In genomic region chr2:74894261-74895030, GRCh38 we compare ENCODE assay signal across 12 cellular contexts.
DNase-seq lines count a peak whose midpoint lies in the region; ATAC-seq, FAIRE-seq and TF ChIP-seq lines count a peak whose summit lies in the region.
"Had no signal": no experiment of that assay in that cellular context is flagged by ENCODE, and none has a peak within 500 bp of the region (broad histone marks: within the 10 kb centered on the region; RNA-seq: fewer than 3 reads in every experiment).

No MANE protein-coding gene starts in this region.

- TF ChIP-seq CTCF in MCF 10A (IDR thresholded peaks at IDR 0.05; ENCODE audit: unreplicated experiment) (no peak), breast epithelium (IDR thresholded peaks at IDR 0.05) (no peak), foreskin fibroblast (IDR thresholded peaks at IDR 0.05; ENCODE audit: low read depth, low read length) (no peak)

- H3K4me3 ChIP-seq in breast epithelium, result no peak overlapping the region
- H3K4me3 ChIP-seq in foreskin fibroblast (ENCODE audit: low read depth in 1 of 2, low read length in 2 of 2), result no peak overlapping the region
- no peak overlapping the region for H3K4me3 ChIP-seq in naive thymus-derived CD4-positive, alpha-beta T cell (ENCODE audit: low read length)

- intact Hi-C loops in MCF 10A (cut with micrococcal nuclease), result loop anchor here (5.0 kb wide), 1 partner anchor 63 kb away; the partner anchor contains the start of gene POLE4
- intact Hi-C loops in breast epithelium (cut with DNase I; ENCODE audit: low total_unique reads), result loop anchor here (10.0 kb wide), 1 partner anchor 550 kb away; the partner anchor contains the start of gene SLC4A5
- intact Hi-C loops in naive thymus-derived CD4-positive, alpha-beta T cell (cut with micrococcal nuclease), result no loop called here
- intact Hi-C loops in activated CD4-positive, alpha-beta T cell treated with anti-CD3 and anti-CD28 coated beads, Interleukin-2, amount 10 ng/mL, durations not matched to agents 24 days and 14 days (cut with micrococcal nuclease), result no loop called here

- no peak for FAIRE-seq in urothelium cell line (lab: Jason Lieb, UNC)

- no peaks in the 10 kb centered on the region for H3K27me3 ChIP-seq in breast epithelium
- H3K27me3 ChIP-seq in naive thymus-derived CD4-positive, alpha-beta T cell (ENCODE audit: control insufficient read depth in 2 of 2, insufficient read depth in 2 of 2, low read length in 2 of 2), result no peaks in the 10 kb centered on the region
- H3K27me3 ChIP-seq: BE2C had no signal

- peaks cover 10% of the 10 kb centered on the region for H3K4me1 Mint-ChIP-seq in MCF 10A (ENCODE audit: insufficient read depth, unreplicated experiment)
- H3K4me1 Mint-ChIP-seq in naive thymus-derived CD4-positive, alpha-beta T cell, result peaks cover 0 to 2% (median 0%) of the 10 kb centered on the region in 7 donors
- no peaks in the 10 kb centered on the region for H3K4me1 Mint-ChIP-seq in stimulated activated memory B cell treated with anti-CD40 and anti-IgM and Interleukin-4, amounts not matched to agents 10 μg/mL and 1 μg/mL and 100 μg/mL, for 72 hours
- no peaks in the 10 kb centered on the region for H3K4me1 Mint-ChIP-seq in activated CD4-positive, alpha-beta T cell treated with anti-CD3 and anti-CD28 coated beads, Interleukin-2, amount 10 ng/mL, durations not matched to agents 24 days and 14 days
- H3K4me1 Mint-ChIP-seq: activated CD8-positive, alpha-beta memory T cell treated with anti-CD3 and anti-CD28 coated beads, Interleukin-2, amount 10 ng/mL, durations not matched to agents 7 days and 5 days had no signal

- H3K4me3 Mint-ChIP-seq in MCF 10A (ENCODE audit: unreplicated experiment), result no peak overlapping the region
- no peak overlapping the region for H3K4me3 Mint-ChIP-seq in naive thymus-derived CD4-positive, alpha-beta T cell
- H3K4me3 Mint-ChIP-seq in stimulated activated memory B cell treated with anti-CD40 and anti-IgM and Interleukin-4, amounts not matched to agents 10 μg/mL and 1 μg/mL and 100 μg/mL, for 72 hours, result no peak overlapping the region
- H3K4me3 Mint-ChIP-seq in activated CD4-positive, alpha-beta T cell treated with anti-CD3 and anti-CD28 coated beads, Interleukin-2, amount 10 ng/mL, durations not matched to agents 24 days and 14 days, result no peak overlapping the region
- H3K4me3 Mint-ChIP-seq: activated CD8-positive, alpha-beta memory T cell treated with anti-CD3 and anti-CD28 coated beads, Interleukin-2, amount 10 ng/mL, durations not matched to agents 7 days and 5 days had no signal

- CTCF ChIA-PET in MCF 10A (lab: Yijun Ruan, JAX), result interaction anchor here (1.3 to 1.4 kb wide), 2 partner anchors 18 to 200 kb away, joined by 3 to 5 read pairs; no protein-coding TSS in a partner anchor
- CTCF ChIA-PET in naive thymus-derived CD4-positive, alpha-beta T cell (lab: Charles Lee), result no interaction called here

- TF ChIP-seq POLR2A in breast epithelium (IDR thresholded peaks at IDR 0.05), result no peak

- H3K27ac Mint-ChIP-seq in MCF 10A (ENCODE audit: low read depth, unreplicated experiment), result no peak overlapping the region
- no peak overlapping the region for H3K27ac Mint-ChIP-seq in naive thymus-derived CD4-positive, alpha-beta T cell
- H3K27ac Mint-ChIP-seq in stimulated activated memory B cell treated with anti-CD40 and anti-IgM and Interleukin-4, amounts not matched to agents 10 μg/mL and 1 μg/mL and 100 μg/mL, for 72 hours, result no peak overlapping the region
- H3K27ac Mint-ChIP-seq in activated CD4-positive, alpha-beta T cell treated with anti-CD3 and anti-CD28 coated beads, Interleukin-2, amount 10 ng/mL, durations not matched to agents 24 days and 14 days, result no peak overlapping the region
- H3K27ac Mint-ChIP-seq: activated CD8-positive, alpha-beta memory T cell treated with anti-CD3 and anti-CD28 coated beads, Interleukin-2, amount 10 ng/mL, durations not matched to agents 7 days and 5 days had no signal

- no peaks in the 10 kb centered on the region for H3K27me3 Mint-ChIP-seq in MCF 10A (ENCODE audit: insufficient read depth, unreplicated experiment)
- no peaks in the 10 kb centered on the region for H3K27me3 Mint-ChIP-seq in naive thymus-derived CD4-positive, alpha-beta T cell
- no peaks in the 10 kb centered on the region for H3K27me3 Mint-ChIP-seq in stimulated activated memory B cell treated with anti-CD40 and anti-IgM and Interleukin-4, amounts not matched to agents 10 μg/mL and 1 μg/mL and 100 μg/mL, for 72 hours
- no peaks in the 10 kb centered on the region for H3K27me3 Mint-ChIP-seq in activated CD4-positive, alpha-beta T cell treated with anti-CD3 and anti-CD28 coated beads, Interleukin-2, amount 10 ng/mL, durations not matched to agents 24 days and 14 days
- H3K27me3 Mint-ChIP-seq: activated CD8-positive, alpha-beta memory T cell treated with anti-CD3 and anti-CD28 coated beads, Interleukin-2, amount 10 ng/mL, durations not matched to agents 7 days and 5 days had no signal

- no TSS peak for BruUV-seq in MCF 10A (replicated peaks; lab: Mats Ljungman, UMichigan)

- no peaks in the 10 kb centered on the region for H3K9me3 ChIP-seq in breast epithelium
- H3K9me3 ChIP-seq in naive thymus-derived CD4-positive, alpha-beta T cell (ENCODE audit: control insufficient read depth in 2 of 3, low read length in 3 of 3), result peaks cover 0 to 5% (median 0%) of the 10 kb centered on the region in 3 experiments
- H3K9me3 ChIP-seq: BE2C had no signal

- peaks cover 33% of the 10 kb centered on the region for H3K36me3 Mint-ChIP-seq in MCF 10A (ENCODE audit: insufficient read depth, unreplicated experiment)
- peaks cover 18 to 76% (median 63%) of the 10 kb centered on the region in 5 donors for H3K36me3 Mint-ChIP-seq in naive thymus-derived CD4-positive, alpha-beta T cell
- peaks cover 73% of the 10 kb centered on the region for H3K36me3 Mint-ChIP-seq in stimulated activated memory B cell treated with anti-CD40 and anti-IgM and Interleukin-4, amounts not matched to agents 10 μg/mL and 1 μg/mL and 100 μg/mL, for 72 hours
- peaks cover 79% of the 10 kb centered on the region for H3K36me3 Mint-ChIP-seq in activated CD4-positive, alpha-beta T cell treated with anti-CD3 and anti-CD28 coated beads, Interleukin-2, amount 10 ng/mL, durations not matched to agents 24 days and 14 days (ENCODE audit: low read depth)

- DNase-seq in MCF 10A (ENCODE audit: unreplicated experiment) (peak; percentile 85), breast epithelium (ENCODE audit: low spot score in 2 of 2) (no peak), foreskin fibroblast (peak; percentile 78 to 86), urothelium cell line (ENCODE audit: low spot score) (peak; percentile 60)
- no peak for DNase-seq in naive thymus-derived CD4-positive, alpha-beta T cell
- no peak for DNase-seq in activated CD4-positive, alpha-beta T cell treated with anti-CD3 and anti-CD28 coated beads, Interleukin-2, amount 10 ng/mL, durations not matched to agents 24 days and 14 days
- DNase-seq: activated CD8-positive, alpha-beta memory T cell treated with anti-CD3 and anti-CD28 coated beads, Interleukin-2, amount 10 ng/mL, durations not matched to agents 7 days and 5 days; BE2C; GDM1; kidney glomerular epithelial cell had no signal

- H3K9me3 Mint-ChIP-seq in MCF 10A (ENCODE audit: unreplicated experiment), result no peaks in the 10 kb centered on the region
- H3K9me3 Mint-ChIP-seq in naive thymus-derived CD4-positive, alpha-beta T cell, result peaks cover 0 to 31% (median 7%) of the 10 kb centered on the region in 11 donors
- H3K9me3 Mint-ChIP-seq in stimulated activated memory B cell treated with anti-CD40 and anti-IgM and Interleukin-4, amounts not matched to agents 10 μg/mL and 1 μg/mL and 100 μg/mL, for 72 hours, result peaks cover 10% of the 10 kb centered on the region
- peaks cover 5% of the 10 kb centered on the region for H3K9me3 Mint-ChIP-seq in activated CD4-positive, alpha-beta T cell treated with anti-CD3 and anti-CD28 coated beads, Interleukin-2, amount 10 ng/mL, durations not matched to agents 24 days and 14 days

- no peaks in the 10 kb centered on the region for H3K36me3 ChIP-seq in breast epithelium
- peaks cover 0 to 30% (median 0%) of the 10 kb centered on the region in 3 experiments for H3K36me3 ChIP-seq in naive thymus-derived CD4-positive, alpha-beta T cell (ENCODE audit: control insufficient read depth in 2 of 3, insufficient read depth in 3 of 3, low read length in 3 of 3)
- H3K36me3 ChIP-seq: BE2C had no signal

- no peaks in the 10 kb centered on the region for H3K4me1 ChIP-seq in breast epithelium
- no peaks in the 10 kb centered on the region for H3K4me1 ChIP-seq in naive thymus-derived CD4-positive, alpha-beta T cell (ENCODE audit: control insufficient read depth in 2 of 2, insufficient read depth in 2 of 2, low read length in 2 of 2)
- H3K4me1 ChIP-seq: BE2C had no signal

- POLR2A ChIA-PET in MCF 10A (lab: Yijun Ruan, JAX), result no interaction called here
- POLR2A ChIA-PET in naive thymus-derived CD4-positive, alpha-beta T cell (lab: Charles Lee), result no interaction called here

- peak; percentile 77 for ATAC-seq in SK-N-SH treated with all-trans-retinoic acid at 6 μM for 48 hours
- ATAC-seq in naive thymus-derived CD4-positive, alpha-beta T cell, result no peak
- ATAC-seq in stimulated activated memory B cell treated with anti-CD40 and anti-IgM and Interleukin-4, amounts not matched to agents 10 μg/mL and 1 μg/mL and 100 μg/mL, for 72 hours, result no peak
- ATAC-seq: activated CD8-positive, alpha-beta memory T cell treated with anti-CD3 and anti-CD28 coated beads, Interleukin-2, amount 10 ng/mL, durations not matched to agents 7 days and 5 days had no signal

- H3K27ac ChIP-seq in breast epithelium, result no peak overlapping the region
- H3K27ac ChIP-seq in naive thymus-derived CD4-positive, alpha-beta T cell (ENCODE audit: low read depth, low read length), result no peak overlapping the region

TF ChIP-seq in SK-N-SH treated with all-trans-retinoic acid at 6 μM for 48 hours, 23 proteins besides CTCF, POLR2A, EP300 and RAD21 (continues in another document):
- TF ChIP-seq OSR1 (CRISPR knock-in tag; IDR thresholded peaks at IDR 0.05), result no peak
- TF ChIP-seq BACH2 (CRISPR knock-in tag; IDR thresholded peaks at IDR 0.05; ENCODE audit: borderline replicate concordance), result no peak
- no peak for TF ChIP-seq PATZ1 (CRISPR knock-in tag; IDR thresholded peaks at IDR 0.05; ENCODE audit: borderline replicate concordance)
- no peak for TF ChIP-seq ESRRG (CRISPR knock-in tag; IDR thresholded peaks at IDR 0.05)

Comparison
In these comparisons a context has a peak if more than half of its experiments do, and no peak if none do; other contexts are left out.
1. DNase-seq: peak in MCF 10A (single experiment), foreskin fibroblast (2 of 2) and urothelium cell line (single experiment); none in breast epithelium (0 of 2), naive thymus-derived CD4-positive, alpha-beta T cell (0 of 9) and activated CD4-positive, alpha-beta T cell treated with anti-CD3 and anti-CD28 coated beads, Interleukin-2, amount 10 ng/mL, durations not matched to agents 24 days and 14 days (single experiment).
2. intact Hi-C loops: an anchor here in MCF 10A (5.0 kb wide) and breast epithelium (10.0 kb wide); none called in naive thymus-derived CD4-positive, alpha-beta T cell and activated CD4-positive, alpha-beta T cell treated with anti-CD3 and anti-CD28 coated beads, Interleukin-2, amount 10 ng/mL, durations not matched to agents 24 days and 14 days.